ENCODE assay signal across 20 cellular contexts in genomic region chr6:1618305-1619105, GRCh38. TPM values are rescaled to one million over a fixed set of nuclear protein-coding genes. Genes with fewer than 3 reads are reported as not detected.
A peak's percentile ranks its signal among the peaks of the same experiment; 100 is the strongest.
DNase-seq lines count a peak whose midpoint lies in the region; ATAC-seq and TF ChIP-seq lines count a peak whose summit lies in the region.
"Had no signal": no experiment of that assay in that cellular context is flagged by ENCODE, and none has a peak within 500 bp of the region (broad histone marks: within the 10 kb centered on the region; RNA-seq: fewer than 3 reads in every experiment).

No MANE protein-coding gene starts in this region.

- H3K27me3 Mint-ChIP-seq in type B pancreatic cell: peaks cover 66% of the 10 kb centered on the region

- no peak overlapping the region for H2BK5ac ChIP-seq in trophoblast cell (ENCODE audit: low read depth, low read length, poor library complexity)

- no peak for ATAC-seq in HG03354 (IDR thresholded peaks at IDR 0.05; ENCODE audit: poor library complexity, severe bottlenecking, unreplicated experiment)
- ATAC-seq: K562 had no signal

- no peak overlapping the region for H2AK5ac ChIP-seq in trophoblast cell (ENCODE audit: low read length)

- WGBS in trophoblast cell (ENCODE audit: extremely low coverage, insufficient coverage, insufficient read length): no CpG with 5 or more reads among the region's 32 CpGs

- no peak overlapping the region for H4K12ac ChIP-seq in trophoblast cell (ENCODE audit: low read depth, low read length)

- peak overlapping the region; percentile 39 for H3K27ac Mint-ChIP-seq in type B pancreatic cell

- H3K27me3 ChIP-seq in trophoblast cell (ENCODE audit: insufficient read depth, low read length): peaks cover 92% of the 10 kb centered on the region
- H3K27me3 ChIP-seq: testis had no signal

- no peak overlapping the region for H3K4ac ChIP-seq in trophoblast cell (ENCODE audit: low read depth, low read length)

- H3K14ac ChIP-seq in trophoblast cell (ENCODE audit: low read length): no peak overlapping the region

- no peak overlapping the region for H4K8ac ChIP-seq in trophoblast cell (ENCODE audit: low read depth, low read length)

- peak; percentile 56 for DNase-seq in activated effector memory CD4-positive, alpha-beta T cell treated with anti-CD3 and anti-CD28 coated beads, Interleukin-2, amount 50 U/mL, for 16 hours
- DNase-seq in activated effector memory CD4-positive, alpha-beta T cell treated with Interleukin-2 at 50 U/mL for 16 hours: no peak
- DNase-seq in iris pigment epithelial cell (ENCODE audit: low read depth): peak; percentile 36
- peak; percentile 43 to 79 for DNase-seq in trophoblast cell
- DNase-seq in type B pancreatic cell (ENCODE audit: extremely low spot score, unreplicated experiment): no peak
- DNase-seq in mucosa of gallbladder (ENCODE audit: low spot score): no peak
- no peak for DNase-seq in NCI-H69 (lab: John Stamatoyannopoulos, UW)
- DNase-seq: activated naive CD4-positive, alpha-beta T cell treated with anti-CD3 and anti-CD28 coated beads, Interleukin-2, amount 50 U/mL, for 16 hours; activated T-cell treated with anti-CD3 and anti-CD28 coated beads for 4 hours; DMS 273 treated with DMSO at 0.1 percent for 48 hours; NCI-H1092; nucleus accumbens; SK-N-SH; stimulated activated CD4-positive, alpha-beta T cell treated with anti-CD3 and anti-CD28 coated beads, Interleukin-4, amount 100 ng/mL, for 1 hour; testis had no signal

- no peak overlapping the region for H2BK120ac ChIP-seq in trophoblast cell (ENCODE audit: insufficient read depth, low read length, poor library complexity)

- no peak overlapping the region for H3K18ac ChIP-seq in trophoblast cell (ENCODE audit: low read length)

- peaks cover 22% of the 10 kb centered on the region for H3K36me3 Mint-ChIP-seq in type B pancreatic cell

- no peaks in the 10 kb centered on the region for H3K36me3 ChIP-seq in trophoblast cell (ENCODE audit: control insufficient read depth in 1 of 2, insufficient read depth in 2 of 2, low read length in 2 of 2)
- H3K36me3 ChIP-seq: heart left ventricle had no signal

- peaks cover 42% of the 10 kb centered on the region for H3K4me1 Mint-ChIP-seq in type B pancreatic cell (ENCODE audit: unreplicated experiment)

- H3K9me3 ChIP-seq in trophoblast cell (ENCODE audit: insufficient read depth, low read depth, low read length): peaks cover 11% of the 10 kb centered on the region
- H3K9me3 ChIP-seq: heart left ventricle, SK-N-SH, testis had no signal

- no peak for TF ChIP-seq CTCF in type B pancreatic cell (conservative IDR thresholded peaks at IDR 0.05)

- no peak overlapping the region for H3K9ac ChIP-seq in trophoblast cell (ENCODE audit: low read length)
- H3K9ac ChIP-seq: SK-N-SH had no signal

- no peak overlapping the region for H3K4me3 ChIP-seq in trophoblast cell (ENCODE audit: low read depth, low read length)
- H3K4me3 ChIP-seq: K562 had no signal

- peaks cover 20 to 27% of the 10 kb centered on the region in 2 experiments for H3K4me1 ChIP-seq in trophoblast cell (ENCODE audit: control insufficient read depth in 1 of 2, insufficient read depth in 2 of 2, low read length in 2 of 2)
- H3K4me1 ChIP-seq: testis had no signal

- H3K9me3 Mint-ChIP-seq in type B pancreatic cell: no peaks in the 10 kb centered on the region

- H3K79me1 ChIP-seq in trophoblast cell (ENCODE audit: low read length): peaks cover 2% of the 10 kb centered on the region

- no peak overlapping the region for H3K4me2 ChIP-seq in trophoblast cell (ENCODE audit: low read length)
- H3K4me2 ChIP-seq: SK-N-SH had no signal

- no peaks in the 10 kb centered on the region for H3K79me2 ChIP-seq in trophoblast cell (ENCODE audit: control insufficient read depth, insufficient read depth, low read length, poor library complexity)

- H3K27ac ChIP-seq in trophoblast cell (ENCODE audit: low read depth, low read length): no peak overlapping the region
- H3K27ac ChIP-seq: C4-2B, HL-60 had no signal

- no peak overlapping the region for H2BK12ac ChIP-seq in trophoblast cell (ENCODE audit: low read length)

- no peak overlapping the region for H4K91ac ChIP-seq in trophoblast cell (ENCODE audit: low read depth, low read length)

- H3K23ac ChIP-seq in trophoblast cell (ENCODE audit: low read length): no peak overlapping the region

- H3K4me3 Mint-ChIP-seq in type B pancreatic cell: peak overlapping the region; percentile 64

- H2AFZ ChIP-seq in trophoblast cell (ENCODE audit: insufficient read depth, low read length, poor library complexity): no peak overlapping the region

RNA-seq across cellular contexts. Expression of gene FOXC1, which starts 8.8 kb away (rescaled TPM):
- 0.46 and 0.59 TPM in 2 replicates for polyA plus RNA-seq in trophoblast cell (2013)
- total RNA-seq in type B pancreatic cell (ENCODE audit: low replicate concordance): 20.8 and 53.5 TPM in 2 replicates
- total RNA-seq in mucosa of gallbladder: 9.5 TPM
- total RNA-seq: K562 had no signal
- polyA plus RNA-seq: K562 had no signal

Comparison
In these comparisons a context has a peak if more than half of its experiments do, and no peak if none do; other contexts are left out.
1. DNase-seq: peak in activated effector memory CD4-positive, alpha-beta T cell treated with anti-CD3 and anti-CD28 coated beads, Interleukin-2, amount 50 U/mL, for 16 hours (single experiment), iris pigment epithelial cell (single experiment) and trophoblast cell (2 of 2); none in activated effector memory CD4-positive, alpha-beta T cell treated with Interleukin-2 at 50 U/mL for 16 hours (single experiment), type B pancreatic cell (single experiment), mucosa of gallbladder (single experiment) and NCI-H69 (single experiment).